ENCODE assay signal across 21 cellular contexts in the genomic region with DNA sequence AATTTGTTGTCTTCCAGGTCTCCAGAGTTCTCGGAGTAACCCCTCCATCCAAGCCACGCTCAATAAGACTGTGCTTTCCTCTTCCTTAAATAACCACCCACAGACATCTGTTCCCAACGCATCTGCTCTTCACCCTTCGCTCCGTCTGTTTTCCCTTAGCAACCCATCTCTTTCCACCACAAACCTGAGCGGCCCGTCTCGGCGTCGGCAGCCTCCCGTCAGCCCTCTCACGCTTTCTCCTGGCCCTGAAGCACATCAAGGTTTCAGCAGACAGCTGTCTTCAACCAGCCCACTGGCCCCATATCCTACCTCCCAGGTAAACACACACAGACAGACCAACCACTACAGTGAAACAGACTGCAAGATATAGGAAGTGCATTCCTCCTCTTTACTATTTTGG.
"Had no signal": no experiment of that assay in that cellular context is flagged by ENCODE, and none has a peak within 500 bp of the region (broad histone marks: within the 10 kb centered on the region; RNA-seq: fewer than 3 reads in every experiment).

No MANE protein-coding gene starts in this region.

- H3K4me3 Mint-ChIP-seq: activated T-cell treated with anti-CD3 and anti-CD28 coated beads, Interleukin-2, amount 50 U/mL, for 4 hours; immature natural killer cell; natural killer cell; T-helper 17 cell had no signal

- ATAC-seq: activated T-cell treated with anti-CD3 and anti-CD28 coated beads, Interleukin-2, amount 50 U/mL, for 4 hours; foreskin keratinocyte; left lung; natural killer cell; T-helper 17 cell had no signal

- H3K27ac ChIP-seq: foreskin keratinocyte, hepatocyte, left lung, SK-N-MC, spleen, tibial artery had no signal

- DNase-seq: activated effector memory CD4-positive, alpha-beta T cell treated with Interleukin-2 at 50 U/mL for 16 hours; activated T-cell treated with anti-CD3 and anti-CD28 coated beads, Interleukin-2, amount 50 U/mL, for 4 hours; amygdala; effector CD4-positive, alpha-beta T cell; foreskin keratinocyte; immature natural killer cell; kidney glomerular epithelial cell; left lung; midbrain; natural killer cell; retina; spleen; stimulated activated CD4-positive, alpha-beta T cell treated with anti-CD3 and anti-CD28 coated beads, Interleukin-4, amount 100 ng/mL, for 1 hour; stimulated activated naive CD4-positive, alpha-beta T cell; substantia nigra; SW 1271; T-helper 17 cell had no signal

- H3K4me3 ChIP-seq: hepatocyte, left lung, SK-N-MC, spleen, tibial artery had no signal

- H3K4me1 ChIP-seq: foreskin keratinocyte, left lung, spleen had no signal

- H3K4me1 Mint-ChIP-seq: immature natural killer cell, natural killer cell had no signal

- H3K27me3 Mint-ChIP-seq: progenitor cell of endocrine pancreas, T-helper 17 cell had no signal

- H3K9me3 Mint-ChIP-seq: activated T-cell treated with anti-CD3 and anti-CD28 coated beads, Interleukin-2, amount 50 U/mL, for 4 hours; immature natural killer cell; natural killer cell had no signal

- H3K27me3 ChIP-seq: foreskin keratinocyte, hepatocyte, left lung, spleen, tibial artery had no signal

- H3K27ac Mint-ChIP-seq: natural killer cell, progenitor cell of endocrine pancreas had no signal

- H3K9me3 ChIP-seq: left lung, spleen, tibial artery had no signal
